1 cellular context compared by ENCODE assay signal in the genomic region with DNA sequence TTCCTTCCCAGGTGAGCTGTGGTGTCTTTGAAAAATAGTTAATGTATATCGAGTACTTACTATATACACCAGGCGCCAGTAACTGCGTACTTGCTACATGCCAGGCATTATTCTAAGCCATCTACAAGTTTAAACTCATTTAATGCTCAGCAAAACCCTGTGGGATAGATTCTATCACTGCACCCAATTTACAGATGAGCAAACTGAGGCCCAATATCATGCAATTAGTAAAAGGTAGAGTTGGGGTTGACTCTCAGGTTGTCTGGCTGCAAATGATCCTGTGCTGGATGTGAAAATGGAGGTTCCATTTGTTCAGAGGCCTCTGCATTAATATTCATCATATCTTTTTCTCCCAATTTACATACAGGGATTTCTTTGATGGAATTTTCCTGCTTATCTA.
TF ChIP-seq lines count a peak whose summit lies in the region.

No MANE protein-coding gene starts in this region.

TF ChIP-seq in K562, 482 proteins besides CTCF, POLR2A, EP300 and RAD21 (continued from another document):
- TF ChIP-seq CHD4 (IDR thresholded peaks at IDR 0.05; ENCODE audit: insufficient read depth, insufficient replicate concordance, low read depth, low read length, poor library complexity, severe bottlenecking) (no peak), PTRF (tag; IDR thresholded peaks at IDR 0.05) (no peak), POLR2G (IDR thresholded peaks at IDR 0.05; ENCODE audit: low read depth, low read length) (no peak), KLF1 (tag; IDR thresholded peaks at IDR 0.05) (no peak), CREM (IDR thresholded peaks at IDR 0.05; ENCODE audit: low read depth) (no peak), ZEB2 (IDR thresholded peaks at IDR 0.05) (no peak), ZFP30 (CRISPR knock-in tag; IDR thresholded peaks at IDR 0.05; ENCODE audit: borderline replicate concordance) (no peak), NR4A1 (CRISPR knock-in tag; IDR thresholded peaks at IDR 0.05) (no peak), NR4A1 (tag; IDR thresholded peaks at IDR 0.05) (no peak), ZNF282 (CRISPR knock-in tag; IDR thresholded peaks at IDR 0.05) (no peak), ZC3H8 (IDR thresholded peaks at IDR 0.05) (no peak), TEAD4 (IDR thresholded peaks at IDR 0.05; ENCODE audit: low read length) (no peak), TEAD4 (CRISPR knock-in tag; IDR thresholded peaks at IDR 0.05; ENCODE audit: borderline replicate concordance) (no peak), SRSF1 (IDR thresholded peaks at IDR 0.05; ENCODE audit: low read depth, low read length) (no peak), PRMT5 (CRISPR knock-in tag; IDR thresholded peaks at IDR 0.05) (no peak), MECOM (CRISPR knock-in tag; IDR thresholded peaks at IDR 0.05) (no peak)
- TF ChIP-seq, protein P1, sequence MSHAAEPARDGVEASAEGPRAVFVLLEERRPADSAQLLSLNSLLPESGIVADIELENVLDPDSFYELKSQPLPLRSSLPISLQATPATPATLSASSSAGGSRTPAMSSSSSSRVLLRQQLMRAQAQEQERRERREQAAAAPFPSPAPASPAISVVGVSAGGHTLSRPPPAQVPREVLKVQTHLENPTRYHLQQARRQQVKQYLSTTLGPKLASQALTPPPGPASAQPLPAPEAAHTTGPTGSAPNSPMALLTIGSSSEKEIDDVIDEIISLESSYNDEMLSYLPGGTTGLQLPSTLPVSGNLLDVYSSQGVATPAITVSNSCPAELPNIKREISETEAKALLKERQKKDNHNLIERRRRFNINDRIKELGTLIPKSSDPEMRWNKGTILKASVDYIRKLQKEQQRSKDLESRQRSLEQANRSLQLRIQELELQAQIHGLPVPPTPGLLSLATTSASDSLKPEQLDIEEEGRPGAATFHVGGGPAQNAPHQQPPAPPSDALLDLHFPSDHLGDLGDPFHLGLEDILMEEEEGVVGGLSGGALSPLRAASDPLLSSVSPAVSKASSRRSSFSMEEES (CRISPR knock-in tag; IDR thresholded peaks at IDR 0.05): no peak
